In the genomic region with DNA sequence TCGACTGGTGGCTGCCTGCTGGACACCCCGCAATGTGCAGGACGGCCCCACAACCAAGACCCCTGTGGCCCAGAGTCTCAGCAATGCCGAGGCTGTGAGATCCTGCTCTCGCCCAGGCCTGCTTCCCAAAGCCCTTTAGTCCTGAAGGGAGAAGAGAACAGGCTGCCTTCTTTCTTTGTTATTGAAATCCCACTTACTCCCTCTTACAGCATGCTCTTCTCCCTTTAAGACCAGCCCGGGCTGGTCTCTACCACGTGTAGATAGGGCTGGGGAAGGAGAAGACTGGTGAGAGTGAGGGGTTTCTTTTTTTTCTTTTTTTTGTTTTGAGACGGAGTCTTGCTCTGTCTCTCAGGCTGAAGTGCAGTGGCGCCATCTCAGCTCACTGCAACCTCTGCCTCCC, we compare ENCODE assay signal across 1 cellular context.
TF ChIP-seq lines count a peak whose summit lies in the region.

No MANE protein-coding gene starts in this region.

TF ChIP-seq in GM23338, 12 proteins besides CTCF, POLR2A, EP300 and RAD21:
- TF ChIP-seq, protein P1, sequence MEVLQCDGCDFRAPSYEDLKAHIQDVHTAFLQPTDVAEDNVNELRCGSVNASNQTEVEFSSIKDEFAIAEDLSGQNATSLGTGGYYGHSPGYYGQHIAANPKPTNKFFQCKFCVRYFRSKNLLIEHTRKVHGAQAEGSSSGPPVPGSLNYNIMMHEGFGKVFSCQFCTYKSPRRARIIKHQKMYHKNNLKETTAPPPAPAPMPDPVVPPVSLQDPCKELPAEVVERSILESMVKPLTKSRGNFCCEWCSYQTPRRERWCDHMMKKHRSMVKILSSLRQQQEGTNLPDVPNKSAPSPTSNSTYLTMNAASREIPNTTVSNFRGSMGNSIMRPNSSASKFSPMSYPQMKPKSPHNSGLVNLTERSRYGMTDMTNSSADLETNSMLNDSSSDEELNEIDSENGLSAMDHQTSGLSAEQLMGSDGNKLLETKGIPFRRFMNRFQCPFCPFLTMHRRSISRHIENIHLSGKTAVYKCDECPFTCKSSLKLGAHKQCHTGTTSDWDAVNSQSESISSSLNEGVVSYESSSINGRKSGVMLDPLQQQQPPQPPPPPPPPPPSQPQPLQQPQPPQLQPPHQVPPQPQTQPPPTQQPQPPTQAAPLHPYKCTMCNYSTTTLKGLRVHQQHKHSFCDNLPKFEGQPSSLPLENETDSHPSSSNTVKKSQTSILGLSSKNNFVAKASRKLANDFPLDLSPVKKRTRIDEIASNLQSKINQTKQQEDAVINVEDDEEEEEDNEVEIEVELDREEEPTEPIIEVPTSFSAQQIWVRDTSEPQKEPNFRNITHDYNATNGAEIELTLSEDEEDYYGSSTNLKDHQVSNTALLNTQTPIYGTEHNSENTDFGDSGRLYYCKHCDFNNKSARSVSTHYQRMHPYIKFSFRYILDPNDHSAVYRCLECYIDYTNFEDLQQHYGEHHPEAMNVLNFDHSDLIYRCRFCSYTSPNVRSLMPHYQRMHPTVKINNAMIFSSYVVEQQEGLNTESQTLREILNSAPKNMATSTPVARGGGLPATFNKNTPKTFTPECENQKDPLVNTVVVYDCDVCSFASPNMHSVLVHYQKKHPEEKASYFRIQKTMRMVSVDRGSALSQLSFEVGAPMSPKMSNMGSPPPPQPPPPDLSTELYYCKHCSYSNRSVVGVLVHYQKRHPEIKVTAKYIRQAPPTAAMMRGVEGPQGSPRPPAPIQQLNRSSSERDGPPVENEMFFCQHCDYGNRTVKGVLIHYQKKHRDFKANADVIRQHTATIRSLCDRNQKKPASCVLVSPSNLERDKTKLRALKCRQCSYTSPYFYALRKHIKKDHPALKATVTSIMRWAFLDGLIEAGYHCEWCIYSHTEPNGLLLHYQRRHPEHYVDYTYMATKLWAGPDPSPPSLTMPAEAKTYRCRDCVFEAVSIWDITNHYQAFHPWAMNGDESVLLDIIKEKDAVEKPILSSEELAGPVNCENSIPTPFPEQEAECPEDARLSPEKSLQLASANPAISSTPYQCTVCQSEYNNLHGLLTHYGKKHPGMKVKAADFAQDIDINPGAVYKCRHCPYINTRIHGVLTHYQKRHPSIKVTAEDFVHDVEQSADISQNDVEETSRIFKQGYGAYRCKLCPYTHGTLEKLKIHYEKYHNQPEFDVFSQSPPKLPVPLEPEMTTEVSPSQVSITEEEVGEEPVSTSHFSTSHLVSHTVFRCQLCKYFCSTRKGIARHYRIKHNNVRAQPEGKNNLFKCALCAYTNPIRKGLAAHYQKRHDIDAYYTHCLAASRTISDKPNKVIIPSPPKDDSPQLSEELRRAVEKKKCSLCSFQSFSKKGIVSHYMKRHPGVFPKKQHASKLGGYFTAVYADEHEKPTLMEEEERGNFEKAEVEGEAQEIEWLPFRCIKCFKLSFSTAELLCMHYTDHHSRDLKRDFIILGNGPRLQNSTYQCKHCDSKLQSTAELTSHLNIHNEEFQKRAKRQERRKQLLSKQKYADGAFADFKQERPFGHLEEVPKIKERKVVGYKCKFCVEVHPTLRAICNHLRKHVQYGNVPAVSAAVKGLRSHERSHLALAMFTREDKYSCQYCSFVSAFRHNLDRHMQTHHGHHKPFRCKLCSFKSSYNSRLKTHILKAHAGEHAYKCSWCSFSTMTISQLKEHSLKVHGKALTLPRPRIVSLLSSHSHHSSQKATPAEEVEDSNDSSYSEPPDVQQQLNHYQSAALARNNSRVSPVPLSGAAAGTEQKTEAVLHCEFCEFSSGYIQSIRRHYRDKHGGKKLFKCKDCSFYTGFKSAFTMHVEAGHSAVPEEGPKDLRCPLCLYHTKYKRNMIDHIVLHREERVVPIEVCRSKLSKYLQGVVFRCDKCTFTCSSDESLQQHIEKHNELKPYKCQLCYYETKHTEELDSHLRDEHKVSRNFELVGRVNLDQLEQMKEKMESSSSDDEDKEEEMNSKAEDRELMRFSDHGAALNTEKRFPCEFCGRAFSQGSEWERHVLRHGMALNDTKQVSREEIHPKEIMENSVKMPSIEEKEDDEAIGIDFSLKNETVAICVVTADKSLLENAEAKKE (CRISPR knock-in tag; IDR thresholded peaks at IDR 0.05): no peak
- no peak for TF ChIP-seq NANOG (IDR thresholded peaks at IDR 0.05; ENCODE audit: borderline replicate concordance)
- TF ChIP-seq EZH2phosphoT487 (IDR thresholded peaks at IDR 0.05; ENCODE audit: unreplicated experiment): no peak
TF ChIP-seq in GM23338: peak in this region for 0.
